1 cellular context compared by ENCODE assay signal in genomic region chr5:7881091-7881490, GRCh38.
TF ChIP-seq lines count a peak whose summit lies in the region.

No MANE protein-coding gene starts in this region.

TF ChIP-seq in HCT116, 20 proteins besides CTCF, POLR2A, EP300 and RAD21:
- TF ChIP-seq CEBPB (IDR thresholded peaks at IDR 0.05; ENCODE audit: low read depth), result no peak
- no peak for TF ChIP-seq ZFX (IDR thresholded peaks at IDR 0.05)
- TF ChIP-seq ZBTB33 (IDR thresholded peaks at IDR 0.05; ENCODE audit: extremely low read depth, insufficient replicate concordance, low read length), result no peak
- TF ChIP-seq FOSL1 (IDR thresholded peaks at IDR 0.05; ENCODE audit: low read depth), result no peak
- TF ChIP-seq JUND (IDR thresholded peaks at IDR 0.05), result no peak
- no peak for TF ChIP-seq EGR1 (IDR thresholded peaks at IDR 0.05; ENCODE audit: low read depth)
- no peak for TF ChIP-seq EZH2 (IDR thresholded peaks at IDR 0.05)
- TF ChIP-seq ZNF274 (IDR thresholded peaks at IDR 0.05; ENCODE audit: low read depth, low read length), result no peak
- no peak for TF ChIP-seq SRF (IDR thresholded peaks at IDR 0.05; ENCODE audit: low read depth)
- TF ChIP-seq EZH2phosphoT487 (IDR thresholded peaks at IDR 0.05; ENCODE audit: borderline replicate concordance), result no peak
- TF ChIP-seq REST (IDR thresholded peaks at IDR 0.05; ENCODE audit: low read depth), result no peak
- no peak for TF ChIP-seq CBX3 (IDR thresholded peaks at IDR 0.05; ENCODE audit: low read depth)
- TF ChIP-seq SP1 (IDR thresholded peaks at IDR 0.05; ENCODE audit: low read depth), result no peak
- no peak for TF ChIP-seq ATF3 (IDR thresholded peaks at IDR 0.05)
- no peak for TF ChIP-seq YY1 (IDR thresholded peaks at IDR 0.05; ENCODE audit: extremely low read depth, insufficient replicate concordance, low read depth, low read length)
- no peak for TF ChIP-seq SIN3A (IDR thresholded peaks at IDR 0.05; ENCODE audit: low read depth)
- TF ChIP-seq ELF1 (IDR thresholded peaks at IDR 0.05; ENCODE audit: borderline replicate concordance, low read depth), result no peak
- no peak for TF ChIP-seq POLR2AphosphoS5 (IDR thresholded peaks at IDR 0.05; ENCODE audit: low read depth, low read length)
- TF ChIP-seq TCF7L2 (IDR thresholded peaks at IDR 0.05; ENCODE audit: borderline replicate concordance, extremely low read depth, insufficient read depth, insufficient read length), result no peak
- no peak for TF ChIP-seq MAX (IDR thresholded peaks at IDR 0.05)
